In the genomic region with DNA sequence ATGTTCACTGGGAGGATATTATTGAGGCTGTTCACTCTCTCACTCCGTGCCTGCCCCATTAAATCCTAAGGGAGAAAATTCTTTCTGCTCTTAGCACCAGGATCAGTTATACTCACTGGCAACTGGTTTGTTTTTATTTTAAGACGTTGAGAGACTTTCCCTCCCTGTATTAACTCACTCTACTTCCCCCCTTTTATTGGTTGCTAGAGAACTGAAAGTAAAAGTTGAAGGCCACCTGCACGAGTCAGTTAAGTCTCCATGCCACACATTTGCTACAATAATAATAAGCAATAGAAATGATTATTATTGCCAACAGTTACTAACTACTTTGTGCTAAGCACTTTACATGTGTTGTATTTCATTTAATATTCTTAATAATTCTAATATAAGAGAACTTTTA, we compare ENCODE assay signal across 11 cellular contexts. TPM values are rescaled to one million over a fixed set of nuclear protein-coding genes. Genes with fewer than 3 reads are reported as not detected.
DNase-seq lines count a peak whose midpoint lies in the region; ATAC-seq, FAIRE-seq and TF ChIP-seq lines count a peak whose summit lies in the region.
"Not testable (repeated sequence)": the region's sequence is repeated elsewhere in the genome, so short reads cannot be mapped to it uniquely, and the experiment has no call there.
"Had no signal": no experiment of that assay in that cellular context is flagged by ENCODE, and none has a peak within 500 bp of the region (broad histone marks: within the 10 kb centered on the region; RNA-seq: fewer than 3 reads in every experiment).

No MANE protein-coding gene starts in this region.

- peak; percentile 90 for FAIRE-seq in H54 (lab: Jason Lieb, UNC)
- FAIRE-seq in GM12878 (lab: Jason Lieb, UNC), result not testable (repeated sequence)

- H3K27ac Mint-ChIP-seq in T-helper 2 cell treated with Interferon-gamma antibody and Interleukin-4, amounts not matched to agents 5 μg/mL and 100 μg/mL, for 36 hours, result not testable (repeated sequence)

- in situ Hi-C loops in GM12878 (cut with MboI), result not testable (repeated sequence)

- H3K4me1 ChIP-seq in KMS-11 (ENCODE audit: low read depth, poor library complexity, severe bottlenecking); GM12878 (ENCODE audit: control insufficient read depth, insufficient read depth, low read length): not testable (repeated sequence)

- intact Hi-C loops in GM12878 (cut with micrococcal nuclease; ENCODE audit: unreplicated experiment), result not testable (repeated sequence)

- H3K27me3 ChIP-seq in KMS-11 (ENCODE audit: insufficient read depth, low read depth); GM12878 (replicated peaks in 1 of 2; ENCODE audit: control insufficient read depth in 2 of 2, insufficient read depth in 2 of 2, low read length in 1 of 2): not testable (repeated sequence)

- RAD21 ChIA-PET in GM12878 (lab: Charles Lee; ENCODE audit: unreplicated experiment), result not testable (repeated sequence)

- TF ChIP-seq CTCF in KMS-11 (conservative IDR thresholded peaks at IDR 0.05; ENCODE audit: low read depth, low read length); GM12878 (IDR thresholded peaks at IDR 0.05 in 2 of 3, conservative IDR thresholded peaks at IDR 0.05 in 1 of 3; ENCODE audit: control insufficient read depth in 2 of 3, extremely low read depth in 1 of 3, insufficient read depth in 1 of 3, low read depth in 3 of 3, low read length in 3 of 3): not testable (repeated sequence)

- WGBS in GM12878 (ENCODE audit: insufficient coverage, insufficient replicate concordance, low lambda C conversion rate, missing lambda C conversion rate), result 0% methylated on average over 3 of the region's 3 CpGs

- SMC1A ChIA-PET in GM12878 (lab: Charles Lee; ENCODE audit: uncharacterized antibody, unreplicated experiment), result interaction anchor here (1.2 kb wide), 1 partner anchor 11 kb away, joined by 4 read pairs; no protein-coding TSS in a partner anchor

- H3K27ac ChIP-seq in KMS-11; GM12878 (ENCODE audit: control insufficient read depth, insufficient read depth): not testable (repeated sequence)

- peak overlapping the region; percentile 49 for H3K4me3 Mint-ChIP-seq in T-helper 2 cell treated with Interferon-gamma antibody and Interleukin-4, amounts not matched to agents 5 μg/mL and 100 μg/mL, for 36 hours

- not testable (repeated sequence) for H3K79me2 ChIP-seq in KMS-11 (ENCODE audit: insufficient read depth, low read depth); GM12878 (ENCODE audit: control insufficient read depth, insufficient read depth, low read length)

- not testable (repeated sequence) for H4K20me1 ChIP-seq in KMS-11 (ENCODE audit: insufficient read depth); GM12878 (ENCODE audit: control insufficient read depth, insufficient read depth)

- H3K36me3 Mint-ChIP-seq in T-helper 2 cell treated with Interferon-gamma antibody and Interleukin-4, amounts not matched to agents 5 μg/mL and 100 μg/mL, for 36 hours (ENCODE audit: low read depth), result not testable (repeated sequence)

- H2AFZ ChIP-seq in KMS-11 (ENCODE audit: low read depth) (peak overlapping the region; percentile 25; the same call in 1 of the 2 replicates), GM12878 (ENCODE audit: control insufficient read depth, low read depth, low read length) (peak overlapping the region; percentile 60)

- POLR2A ChIA-PET in GM12878 (lab: Charles Lee), result not testable (repeated sequence)

- peak; percentile 87 for ATAC-seq in GM18502 (IDR thresholded peaks at IDR 0.05; ENCODE audit: poor library complexity, unreplicated experiment)
- peak; percentile 66 for ATAC-seq in GM19397 (IDR thresholded peaks at IDR 0.05; ENCODE audit: unreplicated experiment)
- ATAC-seq in HG03066 (IDR thresholded peaks at IDR 0.05; ENCODE audit: low read depth, unreplicated experiment), result peak; percentile 68
- ATAC-seq in GM12878, result peak; percentile 69
- peak; percentile 28 for ATAC-seq in stimulated activated naive CD8-positive, alpha-beta T cell treated with anti-CD3 and anti-CD28 coated beads, Interleukin-15, Interleukin-2, amounts not matched to agents 100 U/mL and 50 U/mL, for 24 hours

- TF ChIP-seq RAD21 in GM12878 (IDR thresholded peaks at IDR 0.05; ENCODE audit: insufficient read depth, low read depth, low read length), result not testable (repeated sequence)

- not testable (repeated sequence) for H3K9ac ChIP-seq in KMS-11; GM12878 (ENCODE audit: control insufficient read depth, insufficient read depth, low read length)

- H3K4me1 Mint-ChIP-seq in T-helper 2 cell treated with Interferon-gamma antibody and Interleukin-4, amounts not matched to agents 5 μg/mL and 100 μg/mL, for 36 hours (ENCODE audit: low read depth), result not testable (repeated sequence)

- not testable (repeated sequence) for H3K9me3 ChIP-seq in GM12878 (replicated peaks; ENCODE audit: control insufficient read depth, insufficient read depth, low read length)

- not testable (repeated sequence) for TF ChIP-seq EP300 in GM12878 (IDR thresholded peaks at IDR 0.05; ENCODE audit: borderline replicate concordance in 1 of 2, control insufficient read depth in 1 of 2, low read depth in 2 of 2, low read length in 2 of 2)

- H3K36me3 ChIP-seq in KMS-11 (ENCODE audit: insufficient read depth); GM12878 (ENCODE audit: control insufficient read depth in 2 of 2, insufficient read depth in 2 of 2, low read length in 1 of 2): not testable (repeated sequence)

- TF ChIP-seq POLR2A in H54 (IDR thresholded peaks at IDR 0.05; ENCODE audit: low read depth, low read length); GM12878 (IDR thresholded peaks at IDR 0.05; ENCODE audit: low read depth, low read length): not testable (repeated sequence)

- H3K4me2 ChIP-seq in KMS-11, result peak overlapping the region; percentile 5
- not testable (repeated sequence) for H3K4me2 ChIP-seq in GM12878 (ENCODE audit: control insufficient read depth, insufficient read depth)

- CTCF ChIA-PET in GM12878 (lab: Yijun Ruan, JAX), result not testable (repeated sequence)

- H3K9me3 Mint-ChIP-seq in T-helper 2 cell treated with Interferon-gamma antibody and Interleukin-4, amounts not matched to agents 5 μg/mL and 100 μg/mL, for 36 hours, result not testable (repeated sequence)

- DNase-seq in H54 (ENCODE audit: insufficient read length, low spot score); T-helper 2 cell treated with Interferon-gamma antibody and Interleukin-4, amounts not matched to agents 5 μg/mL and 100 μg/mL, for 36 hours (ENCODE audit: low spot score); GM12878 (ENCODE audit: low read depth, low spot score); stimulated activated naive CD8-positive, alpha-beta T cell treated with anti-CD3 and anti-CD28 coated beads, Interleukin-15, Interleukin-2, amounts not matched to agents 100 U/mL and 50 U/mL, for 24 hours: not testable (repeated sequence)

- BruUV-seq in GM12878 (replicated peaks; lab: Mats Ljungman, UMichigan), result not testable (repeated sequence)

- H3K27me3 Mint-ChIP-seq in T-helper 2 cell treated with Interferon-gamma antibody and Interleukin-4, amounts not matched to agents 5 μg/mL and 100 μg/mL, for 36 hours (ENCODE audit: low read depth), result not testable (repeated sequence)

- H3K4me3 ChIP-seq in KMS-11 (IDR thresholded peaks at IDR 0.05; ENCODE audit: insufficient read depth, low read depth, low read length); GM12878: not testable (repeated sequence)

RNA-seq across cellular contexts. Expression of a gene that starts 40.5 kb away (rescaled TPM):
- not detected in 2 replicates for total RNA-seq in GM12878 (2013; cell fraction: nucleolus; rRNA removed)
- total RNA-seq in GM12878 (2014; rRNA removed) (not detected in 2 replicates), GM12878 (2014; rRNA removed; fragmentation: Illumina TruSeq; extraction: Trizol) (not detected in 2 replicates), GM12878 (2021) (not detected in 2 replicates)
- not detected for polyA plus RNA-seq in GM12878 (2011; ENCODE audit: low read depth)
- polyA plus RNA-seq in GM12878 (2011; rRNA removed) (0.03 TPM in 1 of 2 replicates, not detected in the other), GM12878 (2014; fragmentation: Illumina TruSeq; extraction: Trizol) (not detected in 2 replicates), GM12878 (2014; fragmentation: Nextera tagmentation; extraction: Ambion mirVana) (not detected), GM12878 (2014; rRNA removed) (not detected in 2 replicates), GM12878 (2016; fragmentation: Nextera tagmentation; extraction: Ambion mirVana) (not detected)
- polyA plus RNA-seq in GM12878 (2011; cell fraction: cytosol; rRNA removed), result not detected in 2 replicates
- 0.03 TPM in 1 of 2 replicates, not detected in the other for polyA plus RNA-seq in GM12878 (2011; cell fraction: nucleus; rRNA removed)
- polyA plus RNA-seq in GM12878 (2012), result not detected in 2 replicates
- polyA minus RNA-seq in GM12878 (2011; rRNA and poly(A)+ RNA removed), result 0.10 TPM in 1 of 2 replicates, not detected in the other
- polyA minus RNA-seq in GM12878 (2011; cell fraction: cytosol; rRNA and poly(A)+ RNA removed), result not detected in 2 replicates
- polyA minus RNA-seq in GM12878 (2011; cell fraction: nucleus; rRNA and poly(A)+ RNA removed), result not detected in 2 replicates
- total RNA-seq: RPMI7951, subcutaneous adipose tissue had no signal
- polyA plus RNA-seq: neural cell had no signal

Comparison
In these comparisons a context has a peak if more than half of its experiments do, and no peak if none do; other contexts are left out.
1. ATAC-seq: peak in every context shown above with its lines; median percentile 87 in GM18502; 69 in GM12878; 68 in HG03066; 66 in GM19397; 28 in stimulated activated naive CD8-positive, alpha-beta T cell treated with anti-CD3 and anti-CD28 coated beads, Interleukin-15, Interleukin-2, amounts not matched to agents 100 U/mL and 50 U/mL, for 24 hours.